Comparison of ENCODE assay signal across 15 cellular contexts in the genomic region with DNA sequence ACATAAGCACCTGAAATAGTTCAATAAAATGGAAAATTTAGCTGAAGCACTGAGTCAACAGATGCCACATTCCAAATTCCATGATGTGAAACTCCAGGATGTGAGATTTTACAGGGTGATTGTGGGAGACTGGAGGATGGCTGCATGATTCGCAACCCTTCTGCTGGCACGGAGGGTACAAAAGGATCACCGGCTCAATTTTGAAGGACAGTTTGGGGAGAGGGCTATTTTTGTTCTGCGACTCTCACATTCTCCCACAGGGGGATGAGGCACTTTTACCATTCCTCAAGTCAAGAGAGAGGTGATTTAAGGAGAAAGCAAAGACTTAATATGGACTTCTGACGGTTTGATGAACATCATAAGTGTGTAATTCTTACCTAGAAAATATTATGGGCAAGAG.
DNase-seq lines count a peak whose midpoint lies in the region; ATAC-seq lines count a peak whose summit lies in the region.
"Had no signal": no experiment of that assay in that cellular context is flagged by ENCODE, and none has a peak within 500 bp of the region (broad histone marks: within the 10 kb centered on the region; RNA-seq: fewer than 3 reads in every experiment).

No MANE protein-coding gene starts in this region.

- H3K27me3 ChIP-seq in HUES6 (ENCODE audit: control insufficient read depth, insufficient read depth, low read length) (no peaks in the 10 kb centered on the region), iPS-20b (ENCODE audit: insufficient read depth, low read length) (no peaks in the 10 kb centered on the region)
- H3K27me3 ChIP-seq: BLaER1 had no signal

- no peak for ATAC-seq in HG02642 (IDR thresholded peaks at IDR 0.05; ENCODE audit: poor library complexity, unreplicated experiment)
- ATAC-seq: GM12878, HCT116 had no signal

- H3K9me3 ChIP-seq in HUES6 (ENCODE audit: control insufficient read depth, insufficient read depth, low read depth, low read length) (no peaks in the 10 kb centered on the region), iPS-20b (ENCODE audit: insufficient read depth, low read depth, low read length) (no peaks in the 10 kb centered on the region)
- H3K9me3 ChIP-seq: BLaER1, Caco-2 had no signal

- H3K4me3 ChIP-seq in HUES6 (ENCODE audit: low read depth, low read length) (no peak overlapping the region), iPS-20b (ENCODE audit: low read length) (no peak overlapping the region)
- H3K4me3 ChIP-seq: BLaER1, GM12878 had no signal

- no peak overlapping the region for H3K9ac ChIP-seq in HUES6 (ENCODE audit: low read length)
- peak overlapping the region; percentile 29; the same call in 1 of the 2 replicates for H3K9ac ChIP-seq in iPS-20b (ENCODE audit: low read depth, low read length)
- H3K9ac ChIP-seq: BLaER1 had no signal

- H3K4me1 ChIP-seq in HUES6 (ENCODE audit: control insufficient read depth, insufficient read depth, low read length) (peaks cover 40% of the 10 kb centered on the region), iPS-20b (ENCODE audit: insufficient read depth, low read length) (peaks cover 35% of the 10 kb centered on the region)
- H3K4me1 ChIP-seq: BLaER1, Caco-2 had no signal

- H3K27ac ChIP-seq in HUES6 (ENCODE audit: low read depth, low read length) (0 out of 2 replicates have a peak overlapping the region, but pooled peaks have one; percentile 56), iPS-20b (ENCODE audit: low read length) (peak overlapping the region; percentile 59)
- H3K27ac ChIP-seq: BLaER1 had no signal

- no peaks in the 10 kb centered on the region for H3K36me3 ChIP-seq in HUES6 (ENCODE audit: control insufficient read depth, insufficient read depth, low read length)
- no peaks in the 10 kb centered on the region for H3K36me3 ChIP-seq in iPS-20b (ENCODE audit: insufficient read depth, low read depth, low read length)
- H3K36me3 ChIP-seq: BLaER1 had no signal

- DNase-seq in NCI-H2171 treated with DMSO at 0.1 percent for 48 hours (lab: John Stamatoyannopoulos, UW) (peak; percentile 34), NCI-H2171 (lab: John Stamatoyannopoulos, UW) (no peak), medulla oblongata (ENCODE audit: extremely low spot score) (no peak)
- DNase-seq in effector CD4-positive, alpha-beta T cell = no peak
- DNase-seq: 8988T; AML-193; Caco-2; CD8-positive, alpha-beta memory T cell; GOT3 had no signal
